13 cellular contexts compared by ENCODE assay signal in genomic region chr16:57133911-57134310, GRCh38. TPM values are rescaled to one million over a fixed set of nuclear protein-coding genes. Genes with fewer than 3 reads are reported as not detected.
DNase-seq lines count a peak whose midpoint lies in the region; ATAC-seq, FAIRE-seq and TF ChIP-seq lines count a peak whose summit lies in the region.
"Had no signal": no experiment of that assay in that cellular context is flagged by ENCODE, and none has a peak within 500 bp of the region (broad histone marks: within the 10 kb centered on the region; RNA-seq: fewer than 3 reads in every experiment).

No MANE protein-coding gene starts in this region.

- no peak overlapping the region for H3K23ac ChIP-seq in mesenchymal stem cell (ENCODE audit: low read length in 2 of 2)

- no peaks in the 10 kb centered on the region for H3K36me3 ChIP-seq in HepG2 (replicated peaks in 1 of 2; ENCODE audit: control insufficient read depth in 1 of 2, insufficient read depth in 2 of 2, low read length in 2 of 2)
- no peaks in the 10 kb centered on the region for H3K36me3 ChIP-seq in thymus (ENCODE audit: control insufficient read depth, insufficient read depth)
- peaks cover 0 to 18% of the 10 kb centered on the region in 2 experiments for H3K36me3 ChIP-seq in mesenchymal stem cell (ENCODE audit: control insufficient read depth in 1 of 2, insufficient read depth in 2 of 2, low read depth in 1 of 2, low read length in 2 of 2)

- WGBS in HepG2 (ENCODE audit: low lambda C conversion rate) = 37% methylated on average over 7 of the region's 10 CpGs
- WGBS in thymus = 92% methylated on average over 10 of the region's 10 CpGs
- 88% methylated on average over 10 of the region's 10 CpGs for WGBS in mesenchymal stem cell

- TF ChIP-seq CTCF in activated CD8-positive, alpha-beta T cell treated with anti-CD3 and anti-CD28 coated beads for 36 hours (IDR thresholded peaks at IDR 0.05) = no peak
- TF ChIP-seq CTCF in HepG2 (CRISPR knock-in tag; IDR thresholded peaks at IDR 0.05) = no peak

- no peak overlapping the region for H3K9ac ChIP-seq in HepG2 (ENCODE audit: insufficient read depth, low read depth, low read length)
- no peak overlapping the region for H3K9ac ChIP-seq in mesenchymal stem cell (ENCODE audit: low read length)

- no peak overlapping the region for H2BK5ac ChIP-seq in mesenchymal stem cell (ENCODE audit: low read depth, low read length, poor library complexity, severe bottlenecking)

- no peak for FAIRE-seq in HepG2 (lab: Jason Lieb, UNC)

- no peak overlapping the region for H2BK120ac ChIP-seq in mesenchymal stem cell (ENCODE audit: low read depth, low read length)

- H3K18ac ChIP-seq in mesenchymal stem cell (ENCODE audit: low read depth in 1 of 2, low read length in 2 of 2) = no peak overlapping the region

- TF ChIP-seq EP300 in HepG2 (IDR thresholded peaks at IDR 0.05; ENCODE audit: low read depth in 2 of 2, low read length in 2 of 2) = no peak
- no peak for TF ChIP-seq EP300 in HepG2 (CRISPR knock-in tag; IDR thresholded peaks at IDR 0.05; ENCODE audit: borderline replicate concordance)

- BruUV-seq in HepG2 (replicated peaks; lab: Mats Ljungman, UMichigan) = no TSS peak

- H3K4ac ChIP-seq in mesenchymal stem cell (ENCODE audit: low read depth in 1 of 2, low read length in 2 of 2) = no peak overlapping the region

- no peak for TF ChIP-seq RAD21 in HepG2 (CRISPR knock-in tag; IDR thresholded peaks at IDR 0.05)

- H3K27ac ChIP-seq in HepG2 (ENCODE audit: extremely low read length, insufficient read depth, low read length) (no peak overlapping the region), thymus (ENCODE audit: low read depth) (peak overlapping the region; percentile 55), mesenchymal stem cell (ENCODE audit: low read length, poor library complexity, severe bottlenecking) (no peak overlapping the region)

- H3K4me3 ChIP-seq in HepG2 (replicated peaks in 1 of 3; ENCODE audit: insufficient read depth in 1 of 3, low read depth in 2 of 3, low read length in 3 of 3) (no peak overlapping the region), thymus (ENCODE audit: low read length) (no peak overlapping the region), mesenchymal stem cell (ENCODE audit: insufficient read depth in 1 of 2, low read depth in 1 of 2, low read length in 2 of 2) (no peak overlapping the region)

- H4K91ac ChIP-seq in mesenchymal stem cell (ENCODE audit: low read length) = no peak overlapping the region

- no peaks in the 10 kb centered on the region for H3K27me3 Mint-ChIP-seq in activated naive CD4-positive, alpha-beta T cell treated with anti-CD3 and anti-CD28 coated beads, Interleukin-2, amount 10 ng/mL, durations not matched to agents 7 days and 5 days
- H3K27me3 Mint-ChIP-seq in activated CD8-positive, alpha-beta T cell treated with anti-CD3 and anti-CD28 coated beads for 36 hours = no peaks in the 10 kb centered on the region

- intact Hi-C loops in activated CD8-positive, alpha-beta T cell treated with anti-CD3 and anti-CD28 coated beads for 36 hours (cut with micrococcal nuclease) = no loop called here
- intact Hi-C loops in HepG2 (cut with micrococcal nuclease; ENCODE audit: unreplicated experiment) = no loop called here

- no peak overlapping the region for H4K8ac ChIP-seq in mesenchymal stem cell (ENCODE audit: low read length)

- no peaks in the 10 kb centered on the region for H3K79me1 ChIP-seq in mesenchymal stem cell (replicated peaks; ENCODE audit: low read length, poor library complexity, severe bottlenecking)

- peak overlapping the region; percentile 94 for H3K27ac Mint-ChIP-seq in activated naive CD4-positive, alpha-beta T cell treated with anti-CD3 and anti-CD28 coated beads, Interleukin-2, amount 10 ng/mL, durations not matched to agents 7 days and 5 days
- peak overlapping the region; percentile 91 for H3K27ac Mint-ChIP-seq in activated CD8-positive, alpha-beta T cell treated with anti-CD3 and anti-CD28 coated beads for 36 hours

- peaks cover 21% of the 10 kb centered on the region for H3K4me1 ChIP-seq in HepG2 (ENCODE audit: insufficient read depth, low read length)
- H3K4me1 ChIP-seq in thymus (ENCODE audit: control insufficient read depth, insufficient read depth, low read length) = peaks cover 12% of the 10 kb centered on the region
- H3K4me1 ChIP-seq in mesenchymal stem cell (ENCODE audit: control insufficient read depth, insufficient read depth, low read depth, low read length) = no peaks in the 10 kb centered on the region

- H3K9me3 ChIP-seq in HepG2 (ENCODE audit: low read length) (no peaks in the 10 kb centered on the region), thymus (ENCODE audit: control insufficient read depth) (no peaks in the 10 kb centered on the region), mesenchymal stem cell (ENCODE audit: control insufficient read depth, low read length) (no peaks in the 10 kb centered on the region)

- CTCF ChIA-PET in activated naive CD4-positive, alpha-beta T cell treated with anti-CD3 and anti-CD28 coated beads, Interleukin-2, amount 10 ng/mL, durations not matched to agents 7 days and 5 days (lab: Charles Lee) = no interaction called here
- CTCF ChIA-PET in activated CD8-positive, alpha-beta T cell treated with anti-CD3 and anti-CD28 coated beads for 36 hours (lab: Charles Lee) = interaction anchor here (1.3 to 1.8 kb wide), 4 partner anchors 10 to 169 kb away, joined by 3 to 6 read pairs (median 4); no protein-coding TSS in a partner anchor
- CTCF ChIA-PET in HepG2 (lab: Yijun Ruan, JAX; ENCODE audit: low intra/inter-chr PET ratio, low total read pairs) = no interaction called here

- no peak overlapping the region for H3K4me2 ChIP-seq in HepG2 (ENCODE audit: low read depth, low read length)
- no peak overlapping the region for H3K4me2 ChIP-seq in mesenchymal stem cell (ENCODE audit: low read length, poor library complexity, severe bottlenecking)

- no peaks in the 10 kb centered on the region for H4K20me1 ChIP-seq in HepG2 (ENCODE audit: insufficient read depth, low read length)

- no peak for TF ChIP-seq POLR2A in HepG2 (IDR thresholded peaks at IDR 0.05; ENCODE audit: insufficient read depth in 1 of 2, low read depth in 2 of 2, low read length in 2 of 2)

- H3K27me3 ChIP-seq in HepG2 (ENCODE audit: control insufficient read depth in 1 of 2, insufficient read depth in 2 of 2, low read length in 2 of 2) (no peaks in the 10 kb centered on the region), thymus (ENCODE audit: control insufficient read depth, insufficient read depth) (no peaks in the 10 kb centered on the region), mesenchymal stem cell (ENCODE audit: control insufficient read depth in 1 of 2, insufficient read depth in 1 of 2, low read length in 2 of 2) (no peaks in the 10 kb centered on the region)

- peaks cover 86% of the 10 kb centered on the region for H3K4me1 Mint-ChIP-seq in activated naive CD4-positive, alpha-beta T cell treated with anti-CD3 and anti-CD28 coated beads, Interleukin-2, amount 10 ng/mL, durations not matched to agents 7 days and 5 days
- peaks cover 68% of the 10 kb centered on the region for H3K4me1 Mint-ChIP-seq in activated CD8-positive, alpha-beta T cell treated with anti-CD3 and anti-CD28 coated beads for 36 hours (ENCODE audit: low read depth)

- H2AK5ac ChIP-seq in mesenchymal stem cell (ENCODE audit: low read length, severe bottlenecking) = no peak overlapping the region

- no peak for DNase-seq in activated naive CD4-positive, alpha-beta T cell treated with anti-CD3 and anti-CD28 coated beads, Interleukin-2, amount 10 ng/mL, durations not matched to agents 7 days and 5 days
- no peak for DNase-seq in activated naive CD4-positive, alpha-beta T cell (lab: John Stamatoyannopoulos, UW)
- peak; percentile 71 for DNase-seq in activated CD8-positive, alpha-beta T cell treated with anti-CD3 and anti-CD28 coated beads for 36 hours
- DNase-seq in HepG2 (ENCODE audit: low spot score) (no peak), DMS 273 (lab: John Stamatoyannopoulos, UW; ENCODE audit: unreplicated experiment) (no peak), mesenchymal stem cell (no peak)
- DNase-seq: effector CD8-positive, alpha-beta T cell; GOT3; NCI-H1417; NCI-H446; stimulated activated naive CD4-positive, alpha-beta T cell treated with Interleukin-2 at 50 U/mL for 16 hours had no signal

- no peaks in the 10 kb centered on the region for H3K79me2 ChIP-seq in HepG2 (ENCODE audit: insufficient read depth, low read length)

- ATAC-seq in activated CD8-positive, alpha-beta T cell treated with anti-CD3 and anti-CD28 coated beads for 36 hours = peak; percentile 60
- ATAC-seq in HepG2 (peak; percentile 17; the same call in 1 of the 3 replicates), HG02852 (IDR thresholded peaks at IDR 0.05; ENCODE audit: unreplicated experiment) (no peak)

- peak overlapping the region; percentile 78 for H3K4me3 Mint-ChIP-seq in activated naive CD4-positive, alpha-beta T cell treated with anti-CD3 and anti-CD28 coated beads, Interleukin-2, amount 10 ng/mL, durations not matched to agents 7 days and 5 days
- H3K4me3 Mint-ChIP-seq in activated CD8-positive, alpha-beta T cell treated with anti-CD3 and anti-CD28 coated beads for 36 hours = peak overlapping the region; percentile 54

- no peak overlapping the region for H3K14ac ChIP-seq in mesenchymal stem cell (ENCODE audit: low read length in 2 of 2)

- POLR2A ChIA-PET in activated CD8-positive, alpha-beta T cell treated with anti-CD3 and anti-CD28 coated beads for 36 hours (lab: Charles Lee) = interaction anchor here (0.8 to 1.8 kb wide), 6 partner anchors 9 to 71 kb away, joined by 3 to 6 read pairs (median 3); no protein-coding TSS in a partner anchor
- POLR2A ChIA-PET in HepG2 (lab: Yijun Ruan, JAX) = no interaction called here

- no peaks in the 10 kb centered on the region for H3K9me3 Mint-ChIP-seq in activated naive CD4-positive, alpha-beta T cell treated with anti-CD3 and anti-CD28 coated beads, Interleukin-2, amount 10 ng/mL, durations not matched to agents 7 days and 5 days
- no peaks in the 10 kb centered on the region for H3K9me3 Mint-ChIP-seq in activated CD8-positive, alpha-beta T cell treated with anti-CD3 and anti-CD28 coated beads for 36 hours

- in situ Hi-C loops in HepG2 (cut with HindIII; ENCODE audit: extremely low pct_ligation_motif_present, low pct_unique_long_range_greater_than_20kb) = no loop called here

- peaks cover 3% of the 10 kb centered on the region for H3K36me3 Mint-ChIP-seq in activated naive CD4-positive, alpha-beta T cell treated with anti-CD3 and anti-CD28 coated beads, Interleukin-2, amount 10 ng/mL, durations not matched to agents 7 days and 5 days
- H3K36me3 Mint-ChIP-seq in activated CD8-positive, alpha-beta T cell treated with anti-CD3 and anti-CD28 coated beads for 36 hours (ENCODE audit: low read depth) = no peaks in the 10 kb centered on the region

- H2BK12ac ChIP-seq in mesenchymal stem cell (ENCODE audit: low read length in 2 of 2) = no peak overlapping the region

- no peak overlapping the region for H2BK15ac ChIP-seq in mesenchymal stem cell (ENCODE audit: low read depth, poor library complexity, severe bottlenecking)

- H2AFZ ChIP-seq in HepG2 (ENCODE audit: low read length) = no peak overlapping the region
- H2AFZ ChIP-seq in mesenchymal stem cell (ENCODE audit: low read depth, low read length) = no peak overlapping the region

RNA-seq across cellular contexts. Expression of gene CPNE2, which starts 41.5 kb away (rescaled TPM):
- 10 to 100 TPM; 18.6 to 20.6 TPM for total RNA-seq in activated CD8-positive, alpha-beta T cell treated with anti-CD3 and anti-CD28 coated beads for 36 hours
- 8.0 and 10.6 TPM in 2 replicates for total RNA-seq in HepG2 (2016; rRNA removed; fragmentation: Illumina TruSeq; extraction: Trizol)
- total RNA-seq in HepG2 (2016; cell fraction: cytosol; rRNA removed; fragmentation: Illumina TruSeq; extraction: Trizol; ENCODE audit: low read depth) = 10.8 and 13.6 TPM in 2 replicates
- 8.2 and 9.0 TPM in 2 replicates for total RNA-seq in HepG2 (2016; cell fraction: insoluble cytoplasmic fraction; rRNA removed; fragmentation: Illumina TruSeq; extraction: Trizol)
- 20.7 and 21.8 TPM in 2 replicates for total RNA-seq in HepG2 (2016; cell fraction: membrane; rRNA removed; fragmentation: Illumina TruSeq; extraction: Trizol)
- 5.8 and 6.8 TPM in 2 replicates for total RNA-seq in HepG2 (2016; cell fraction: nucleus; rRNA removed; fragmentation: Illumina TruSeq; extraction: Trizol)
- 23.3 and 33.2 TPM in 2 replicates for polyA plus RNA-seq in HepG2 (2011; rRNA removed)
- polyA plus RNA-seq in HepG2 (2011; cell fraction: cytosol; rRNA removed) = 24.9 and 25.8 TPM in 2 replicates
- polyA plus RNA-seq in HepG2 (2011; cell fraction: nucleus; rRNA removed) = 13.9 and 16.9 TPM in 2 replicates
- polyA plus RNA-seq in HepG2 (2012) = 6.6 and 13.1 TPM in 2 replicates
- polyA plus RNA-seq in HepG2 (2016; cell fraction: cytosol; fragmentation: Illumina TruSeq; extraction: Trizol; ENCODE audit: low read depth) = 21.1 and 23.1 TPM in 2 replicates
- polyA plus RNA-seq in HepG2 (2016; cell fraction: insoluble cytoplasmic fraction; fragmentation: Illumina TruSeq; extraction: Trizol; ENCODE audit: low read depth) = 12.5 and 15.2 TPM in 2 replicates
- polyA plus RNA-seq in HepG2 (2016; cell fraction: membrane; fragmentation: Illumina TruSeq; extraction: Trizol; ENCODE audit: low read depth) = 35.9 and 37.0 TPM in 2 replicates
- 13.9 and 15.0 TPM in 2 replicates for polyA plus RNA-seq in HepG2 (2016; cell fraction: nucleus; fragmentation: Illumina TruSeq; extraction: Trizol; ENCODE audit: insufficient read depth, low read depth)
- 37.9 and 50.4 TPM in 2 replicates for polyA minus RNA-seq in HepG2 (2011; rRNA and poly(A)+ RNA removed; ENCODE audit: low replicate concordance)
- 6.5 and 10.1 TPM in 2 replicates for polyA minus RNA-seq in HepG2 (2011; cell fraction: cytosol; rRNA and poly(A)+ RNA removed)
- polyA minus RNA-seq in HepG2 (2011; cell fraction: nucleus; rRNA and poly(A)+ RNA removed) = 6.3 and 10.9 TPM in 2 replicates
- 27.5 TPM for polyA plus RNA-seq in thymus
- 37.6 TPM for polyA plus RNA-seq in mesenchymal stem cell (2013, experiment 1 of 2)
- polyA plus RNA-seq in mesenchymal stem cell (2013, experiment 2 of 2) = 39.4 TPM

RNA-seq across cellular contexts. Expression of gene PSME3IP1, which starts 51.9 kb away (rescaled TPM):
- total RNA-seq in activated CD8-positive, alpha-beta T cell treated with anti-CD3 and anti-CD28 coated beads for 36 hours = 100 to 1,000 TPM; 101 to 103 TPM
- total RNA-seq in HepG2 (2016; rRNA removed; fragmentation: Illumina TruSeq; extraction: Trizol) = 99.8 and 104 TPM in 2 replicates
- total RNA-seq in HepG2 (2016; cell fraction: cytosol; rRNA removed; fragmentation: Illumina TruSeq; extraction: Trizol; ENCODE audit: low read depth) = 81.0 and 93.2 TPM in 2 replicates
- 98.8 and 104 TPM in 2 replicates for total RNA-seq in HepG2 (2016; cell fraction: insoluble cytoplasmic fraction; rRNA removed; fragmentation: Illumina TruSeq; extraction: Trizol)
- total RNA-seq in HepG2 (2016; cell fraction: membrane; rRNA removed; fragmentation: Illumina TruSeq; extraction: Trizol) = 49.2 and 54.2 TPM in 2 replicates
- 61.4 and 77.1 TPM in 2 replicates for total RNA-seq in HepG2 (2016; cell fraction: nucleus; rRNA removed; fragmentation: Illumina TruSeq; extraction: Trizol)
- polyA plus RNA-seq in HepG2 (2011; rRNA removed) (90.8 and 99.8 TPM in 2 replicates), thymus (93.1 TPM)
- polyA plus RNA-seq in HepG2 (2011; cell fraction: cytosol; rRNA removed) = 45.8 and 51.2 TPM in 2 replicates
- 207 and 252 TPM in 2 replicates for polyA plus RNA-seq in HepG2 (2011; cell fraction: nucleus; rRNA removed)
- 46.9 and 63.7 TPM in 2 replicates for polyA plus RNA-seq in HepG2 (2012)
- polyA plus RNA-seq in HepG2 (2016; cell fraction: cytosol; fragmentation: Illumina TruSeq; extraction: Trizol; ENCODE audit: low read depth) = 14.9 and 16.8 TPM in 2 replicates
- polyA plus RNA-seq in HepG2 (2016; cell fraction: insoluble cytoplasmic fraction; fragmentation: Illumina TruSeq; extraction: Trizol; ENCODE audit: low read depth) = 128 and 134 TPM in 2 replicates
- polyA plus RNA-seq in HepG2 (2016; cell fraction: membrane; fragmentation: Illumina TruSeq; extraction: Trizol; ENCODE audit: low read depth) = 28.8 and 29.0 TPM in 2 replicates
- 203 and 213 TPM in 2 replicates for polyA plus RNA-seq in HepG2 (2016; cell fraction: nucleus; fragmentation: Illumina TruSeq; extraction: Trizol; ENCODE audit: insufficient read depth, low read depth)
- polyA minus RNA-seq in HepG2 (2011; rRNA and poly(A)+ RNA removed; ENCODE audit: low replicate concordance) = 61.9 and 154 TPM in 2 replicates
- polyA minus RNA-seq in HepG2 (2011; cell fraction: cytosol; rRNA and poly(A)+ RNA removed) = 17.3 and 23.9 TPM in 2 replicates
- polyA minus RNA-seq in HepG2 (2011; cell fraction: nucleus; rRNA and poly(A)+ RNA removed) = 71.4 and 71.5 TPM in 2 replicates
- 72.7 TPM for polyA plus RNA-seq in mesenchymal stem cell (2013, experiment 1 of 2)
- 70.2 TPM for polyA plus RNA-seq in mesenchymal stem cell (2013, experiment 2 of 2)

RNA-seq across cellular contexts. Expression of gene RSPRY1, which starts 52.2 kb away (rescaled TPM):
- total RNA-seq in activated CD8-positive, alpha-beta T cell treated with anti-CD3 and anti-CD28 coated beads for 36 hours = 10 to 100 TPM; 24.5 to 29.4 TPM
- total RNA-seq in HepG2 (2016; rRNA removed; fragmentation: Illumina TruSeq; extraction: Trizol) = 51.7 and 53.4 TPM in 2 replicates
- total RNA-seq in HepG2 (2016; cell fraction: cytosol; rRNA removed; fragmentation: Illumina TruSeq; extraction: Trizol; ENCODE audit: low read depth) = 19.0 and 20.1 TPM in 2 replicates
- total RNA-seq in HepG2 (2016; cell fraction: insoluble cytoplasmic fraction; rRNA removed; fragmentation: Illumina TruSeq; extraction: Trizol) = 53.8 and 54.3 TPM in 2 replicates
- 36.2 and 36.7 TPM in 2 replicates for total RNA-seq in HepG2 (2016; cell fraction: membrane; rRNA removed; fragmentation: Illumina TruSeq; extraction: Trizol)
- total RNA-seq in HepG2 (2016; cell fraction: nucleus; rRNA removed; fragmentation: Illumina TruSeq; extraction: Trizol) = 57.5 and 60.4 TPM in 2 replicates
- 47.9 and 61.0 TPM in 2 replicates for polyA plus RNA-seq in HepG2 (2011; rRNA removed)
- 26.9 and 41.0 TPM in 2 replicates for polyA plus RNA-seq in HepG2 (2011; cell fraction: cytosol; rRNA removed)
- polyA plus RNA-seq in HepG2 (2011; cell fraction: nucleus; rRNA removed) = 39.4 and 42.0 TPM in 2 replicates
- polyA plus RNA-seq in HepG2 (2012) = 27.1 and 34.3 TPM in 2 replicates
- 3.4 and 3.7 TPM in 2 replicates for polyA plus RNA-seq in HepG2 (2016; cell fraction: cytosol; fragmentation: Illumina TruSeq; extraction: Trizol; ENCODE audit: low read depth)
- polyA plus RNA-seq in HepG2 (2016; cell fraction: insoluble cytoplasmic fraction; fragmentation: Illumina TruSeq; extraction: Trizol; ENCODE audit: low read depth) = 43.2 and 52.1 TPM in 2 replicates
- 13.3 and 17.1 TPM in 2 replicates for polyA plus RNA-seq in HepG2 (2016; cell fraction: membrane; fragmentation: Illumina TruSeq; extraction: Trizol; ENCODE audit: low read depth)
- polyA plus RNA-seq in HepG2 (2016; cell fraction: nucleus; fragmentation: Illumina TruSeq; extraction: Trizol; ENCODE audit: insufficient read depth, low read depth) = 51.5 and 57.9 TPM in 2 replicates
- polyA minus RNA-seq in HepG2 (2011; rRNA and poly(A)+ RNA removed; ENCODE audit: low replicate concordance) = 45.2 and 96.4 TPM in 2 replicates
- 68.9 and 72.7 TPM in 2 replicates for polyA minus RNA-seq in HepG2 (2011; cell fraction: cytosol; rRNA and poly(A)+ RNA removed)
- 128 and 149 TPM in 2 replicates for polyA minus RNA-seq in HepG2 (2011; cell fraction: nucleus; rRNA and poly(A)+ RNA removed)
- 19.4 TPM for polyA plus RNA-seq in thymus
- polyA plus RNA-seq in mesenchymal stem cell (2013, experiment 1 of 2) = 55.6 TPM
- polyA plus RNA-seq in mesenchymal stem cell (2013, experiment 2 of 2) = 53.4 TPM
